Comparison of ENCODE assay signal across 9 cellular contexts in the genomic region with DNA sequence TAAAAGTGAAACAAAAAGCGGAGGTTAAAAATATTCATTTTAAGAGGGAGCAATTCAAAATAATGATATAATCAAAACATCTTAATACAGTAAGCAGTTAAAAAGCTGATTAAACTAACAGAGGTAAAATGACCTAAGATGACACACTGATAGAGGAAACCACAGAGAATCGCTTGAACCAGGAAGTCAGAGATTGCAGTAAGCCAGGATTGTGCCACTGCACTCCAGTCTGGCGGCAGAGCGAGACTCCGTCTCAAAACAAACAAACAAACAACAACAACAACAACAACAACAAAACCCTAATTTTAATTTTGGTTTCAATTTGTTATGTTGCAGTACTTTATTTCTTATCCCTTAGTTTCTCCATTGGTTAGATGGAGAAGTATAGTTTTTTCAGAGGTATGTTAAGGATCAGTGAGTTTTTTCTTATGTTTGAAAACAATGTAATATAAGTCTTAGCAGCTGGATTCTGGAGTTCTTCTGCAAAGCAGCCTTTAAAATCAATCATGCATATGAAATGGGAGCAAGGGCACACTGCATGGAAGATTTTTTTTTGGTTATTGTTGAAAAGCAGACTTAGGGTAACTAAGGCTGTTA. TPM values are rescaled to one million over a fixed set of nuclear protein-coding genes. Genes with fewer than 3 reads are reported as not detected.
A peak's percentile ranks its signal among the peaks of the same experiment; 100 is the strongest.
DNase-seq lines count a peak whose midpoint lies in the region; ATAC-seq and TF ChIP-seq lines count a peak whose summit lies in the region.
"Had no signal": no experiment of that assay in that cellular context is flagged by ENCODE, and none has a peak within 500 bp of the region (broad histone marks: within the 10 kb centered on the region; RNA-seq: fewer than 3 reads in every experiment).

No MANE protein-coding gene starts in this region.

- in situ Hi-C loops in gastrocnemius medialis (cut with MboI; ENCODE audit: low sequenced_read_pairs in 4 of 4): no loop called here

- H3K4me3 Mint-ChIP-seq in WTC11: no peak overlapping the region

- POLR2A ChIA-PET in WTC11 (lab: Charles Lee): no interaction called here

- DNase-seq in ELR (ENCODE audit: low read depth): peak; percentile 57
- DNase-seq in NCI-H82 (lab: John Stamatoyannopoulos, UW): peak; percentile 7
- peak; percentile 16 for DNase-seq in choroid plexus epithelial cell (ENCODE audit: low read depth)
- DNase-seq in gastrocnemius medialis: no peak
- DNase-seq in stimulated activated CD8-positive, alpha-beta memory T cell treated with anti-CD3 and anti-CD28 coated beads, Interleukin-4, amount 100 ng/mL, for 48 hours: no peak
- DNase-seq in ovary: no peak
- DNase-seq in WTC11 (ENCODE audit: low spot score): no peak

- no peaks in the 10 kb centered on the region for H3K27me3 Mint-ChIP-seq in WTC11 (ENCODE audit: low read depth)

- peaks cover 20% of the 10 kb centered on the region for H3K4me1 Mint-ChIP-seq in WTC11

- H3K9me3 Mint-ChIP-seq in WTC11: no peaks in the 10 kb centered on the region

- TF ChIP-seq CTCF in choroid plexus epithelial cell (conservative IDR thresholded peaks at IDR 0.05; ENCODE audit: low read depth, low read length) (no peak), gastrocnemius medialis (IDR thresholded peaks at IDR 0.05 in 4 of 5, conservative IDR thresholded peaks at IDR 0.05 in 1 of 5) (no peak), ovary (IDR thresholded peaks at IDR 0.05) (no peak), WTC11 (IDR thresholded peaks at IDR 0.05) (no peak)

- H3K36me3 Mint-ChIP-seq in WTC11: no peaks in the 10 kb centered on the region

- H3K4me3 ChIP-seq in choroid plexus epithelial cell (ENCODE audit: low read depth, low read length) (peak overlapping the region; percentile 52), gastrocnemius medialis (peak overlapping the region; percentile 7 to 40 (median 22)), ovary (no peak overlapping the region)

- no peaks in the 10 kb centered on the region for H3K27me3 ChIP-seq in gastrocnemius medialis
- no peaks in the 10 kb centered on the region for H3K27me3 ChIP-seq in ovary

- no peak overlapping the region for H3K27ac Mint-ChIP-seq in WTC11

- WGBS in ovary, 3 donors: 8 to 17% (median 13%) methylated on average over 5 of the region's 5 CpGs

- peak; percentile 82 for ATAC-seq in GM21723 (IDR thresholded peaks at IDR 0.05; ENCODE audit: unreplicated experiment)
- peak; percentile 60 to 68 for ATAC-seq in gastrocnemius medialis
- no peak for ATAC-seq in WTC11

- H3K27ac ChIP-seq in gastrocnemius medialis (peak overlapping the region in 3 of 4 donors; percentile 13 to 38 (median 24)), ovary (no peak overlapping the region)

- H3K9me3 ChIP-seq in gastrocnemius medialis: no peaks in the 10 kb centered on the region
- H3K9me3 ChIP-seq in ovary: no peaks in the 10 kb centered on the region

- H3K4me1 ChIP-seq in gastrocnemius medialis (peaks cover 27 to 29% of the 10 kb centered on the region in 2 donors), ovary (ENCODE audit: insufficient read depth) (peaks cover 2% of the 10 kb centered on the region)

- H3K36me3 ChIP-seq in gastrocnemius medialis (no peaks in the 10 kb centered on the region), ovary (no peaks in the 10 kb centered on the region)

- no peak for TF ChIP-seq POLR2A in gastrocnemius medialis (IDR thresholded peaks at IDR 0.05)
- no peak for TF ChIP-seq POLR2A in ovary (IDR thresholded peaks at IDR 0.05)

- intact Hi-C loops in gastrocnemius medialis (cut with DNase I; ENCODE audit: low total_unique reads): loop anchor here (10.0 kb wide), 1 partner anchor 56 kb away; a partner anchor contains a TSS
- intact Hi-C loops in ovary (cut with DNase I): no loop called here

- CTCF ChIA-PET in WTC11 (lab: Charles Lee): no interaction called here

- no peak for TF ChIP-seq EP300 in ovary (IDR thresholded peaks at IDR 0.05)

TF ChIP-seq in WTC11, 78 proteins besides CTCF, POLR2A, EP300 and RAD21:
- TF ChIP-seq NFYB (CRISPR knock-in tag; conservative IDR thresholded peaks at IDR 0.05; ENCODE audit: low read depth): no peak
- TF ChIP-seq ESRRA (CRISPR knock-in tag; IDR thresholded peaks at IDR 0.05; ENCODE audit: borderline replicate concordance): no peak
- TF ChIP-seq KAT7 (CRISPR knock-in tag; IDR thresholded peaks at IDR 0.05; ENCODE audit: borderline replicate concordance): no peak
- TF ChIP-seq, protein P1, sequence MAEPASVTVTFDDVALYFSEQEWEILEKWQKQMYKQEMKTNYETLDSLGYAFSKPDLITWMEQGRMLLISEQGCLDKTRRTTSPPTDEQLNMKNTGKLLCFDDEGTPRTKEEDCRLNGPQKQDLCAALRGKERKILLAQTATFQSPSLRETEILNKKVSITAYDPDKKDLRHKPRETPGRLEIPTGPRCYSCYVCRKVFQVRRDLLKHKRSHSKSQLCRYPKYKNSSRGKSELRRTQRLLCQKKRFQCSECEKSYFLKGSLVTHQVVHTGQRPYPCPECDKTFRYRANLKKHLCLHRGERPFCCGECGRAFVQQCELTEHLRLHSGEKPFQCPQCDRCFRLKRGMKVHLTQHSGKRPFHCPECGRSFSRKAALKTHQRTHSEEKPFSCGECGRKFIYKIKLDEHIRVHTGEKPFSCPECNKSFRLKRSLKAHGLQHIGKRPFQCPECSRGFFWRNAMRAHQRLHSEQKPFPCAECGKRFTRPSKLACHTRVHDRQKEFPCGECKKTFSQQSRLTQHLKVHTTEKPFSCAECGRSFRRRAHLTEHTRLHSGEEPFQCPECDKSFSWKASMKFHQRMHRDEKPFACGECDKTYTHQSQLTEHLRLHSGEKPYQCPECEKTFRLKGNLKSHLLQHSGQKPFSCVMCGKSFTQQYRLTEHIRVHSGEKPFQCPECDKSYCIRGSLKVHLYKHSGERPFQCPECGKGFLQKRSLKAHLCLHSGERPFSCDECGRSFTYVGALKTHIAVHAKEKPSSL (CRISPR knock-in tag; conservative IDR thresholded peaks at IDR 0.05): no peak
- no peak for TF ChIP-seq NR1H2 (CRISPR knock-in tag; IDR thresholded peaks at IDR 0.05)
- no peak for TF ChIP-seq SMAD4 (CRISPR knock-in tag; IDR thresholded peaks at IDR 0.05)
- TF ChIP-seq SMAD3 (CRISPR knock-in tag; IDR thresholded peaks at IDR 0.05; ENCODE audit: borderline replicate concordance): no peak
- no peak for TF ChIP-seq JAZF1 (CRISPR knock-in tag; IDR thresholded peaks at IDR 0.05)
TF ChIP-seq in WTC11: peak in this region for 0.

RNA-seq across cellular contexts. Expression of a gene that starts 58.5 kb away (rescaled TPM):
- not detected for total RNA-seq in gastrocnemius medialis
- not detected for total RNA-seq in ovary
- polyA plus RNA-seq in ovary: not detected
- total RNA-seq in WTC11 (2021): not detected in 3 replicates
- total RNA-seq: pulmonary artery endothelial cell had no signal

Comparison
In these comparisons a context has a peak if more than half of its experiments do, and no peak if none do; other contexts are left out.
1. DNase-seq: peak in ELR (single experiment), NCI-H82 (single experiment) and choroid plexus epithelial cell (single experiment); none in gastrocnemius medialis (0 of 2), stimulated activated CD8-positive, alpha-beta memory T cell treated with anti-CD3 and anti-CD28 coated beads, Interleukin-4, amount 100 ng/mL, for 48 hours (single experiment), ovary (0 of 5) and WTC11 (single experiment).
2. H3K27ac ChIP-seq: peak in gastrocnemius medialis (3 of 4); none in ovary (0 of 2).